ENCODE assay signal across 14 cellular contexts in genomic region chr6:31578058-31578457, GRCh38. TPM values are rescaled to one million over a fixed set of nuclear protein-coding genes. Genes with fewer than 3 reads are reported as not detected.
DNase-seq lines count a peak whose midpoint lies in the region; ATAC-seq and TF ChIP-seq lines count a peak whose summit lies in the region.
"Had no signal": no experiment of that assay in that cellular context is flagged by ENCODE, and none has a peak within 500 bp of the region (broad histone marks: within the 10 kb centered on the region; RNA-seq: fewer than 3 reads in every experiment).

No MANE protein-coding gene starts in this region.

- H3K36me3 Mint-ChIP-seq in T-cell (peaks cover 36% of the 10 kb centered on the region), endodermal cell (ENCODE audit: low read depth) (no peaks in the 10 kb centered on the region)

- no peak for ATAC-seq in T-cell (replicated peaks in 1 of 4)
- ATAC-seq in stimulated activated naive CD8-positive, alpha-beta T cell treated with anti-CD3 and anti-CD28 coated beads, Interleukin-15, amount 100 ng/mL, for 72 hours: no peak
- no peak for ATAC-seq in GM18505 (IDR thresholded peaks at IDR 0.05; ENCODE audit: unreplicated experiment)

- H3K4me3 ChIP-seq in endodermal cell (ENCODE audit: low read length): no peak overlapping the region

- no peak overlapping the region for H3K27ac ChIP-seq in endodermal cell (ENCODE audit: low read depth, low read length)

- H3K27ac Mint-ChIP-seq in T-cell: peak overlapping the region; percentile 94 to 98
- H3K27ac Mint-ChIP-seq in endodermal cell: no peak overlapping the region
- H3K27ac Mint-ChIP-seq in stimulated activated naive CD8-positive, alpha-beta T cell treated with anti-CD3 and anti-CD28 coated beads, Interleukin-15, amount 100 ng/mL, for 72 hours: no peak overlapping the region

- peak; percentile 39 for DNase-seq in stimulated activated CD4-positive, alpha-beta T cell treated with anti-CD3 and anti-CD28 coated beads, Interleukin-15, amount 100 ng/mL, for 24 hours
- no peak for DNase-seq in stimulated activated CD4-positive, alpha-beta T cell treated with anti-CD3 and anti-CD28 coated beads, Interleukin-4, amount 100 ng/mL, for 24 hours
- no peak for DNase-seq in T-cell
- peak; percentile 28 for DNase-seq in endodermal cell
- no peak for DNase-seq in stimulated activated naive CD8-positive, alpha-beta T cell treated with anti-CD3 and anti-CD28 coated beads, Interleukin-15, amount 100 ng/mL, for 72 hours
- no peak for DNase-seq in NCI-H2171 (lab: John Stamatoyannopoulos, UW)
- no peak for DNase-seq in HuH-7 (ENCODE audit: low spot score)
- DNase-seq: DMS79 treated with DMSO at 0.1 percent for 48 hours, NCI-H1694, NCI-H510A treated with DMSO at 0.1 percent for 48 hours, Peyer's patch had no signal

- TF ChIP-seq CTCF in endodermal cell (conservative IDR thresholded peaks at IDR 0.05): no peak

- no peaks in the 10 kb centered on the region for H3K9me3 Mint-ChIP-seq in T-cell
- no peaks in the 10 kb centered on the region for H3K9me3 Mint-ChIP-seq in endodermal cell
- H3K9me3 Mint-ChIP-seq in stimulated activated naive CD8-positive, alpha-beta T cell treated with anti-CD3 and anti-CD28 coated beads, Interleukin-15, amount 100 ng/mL, for 72 hours: no peaks in the 10 kb centered on the region

- no peaks in the 10 kb centered on the region for H3K9me3 ChIP-seq in endodermal cell (ENCODE audit: control insufficient read depth, low read length)
- H3K9me3 ChIP-seq: Peyer's patch had no signal

- peaks cover 6% of the 10 kb centered on the region for H3K4me1 ChIP-seq in endodermal cell (ENCODE audit: control insufficient read depth, insufficient read depth, low read length)

- H3K27me3 ChIP-seq in endodermal cell (ENCODE audit: control insufficient read depth, insufficient read depth, low read length, poor library complexity, severe bottlenecking): peaks cover 5% of the 10 kb centered on the region
- H3K27me3 ChIP-seq: Peyer's patch had no signal

- H3K4me3 Mint-ChIP-seq in T-cell: peak overlapping the region; percentile 97 to 100 (median 99)
- H3K4me3 Mint-ChIP-seq in endodermal cell: no peak overlapping the region
- peak overlapping the region; percentile 66 to 93 for H3K4me3 Mint-ChIP-seq in stimulated activated naive CD8-positive, alpha-beta T cell treated with anti-CD3 and anti-CD28 coated beads, Interleukin-15, amount 100 ng/mL, for 72 hours

- 85 to 97% methylated on average over 5 to 6 of the region's 6 CpGs for WGBS in endodermal cell (ENCODE audit: insufficient coverage in 1 of 2, insufficient read length in 1 of 2), 2 experiments

- CTCF ChIA-PET in T-cell (lab: Charles Lee): interaction anchor here (1.3 to 4.0 kb wide), 4 partner anchors 10 to 29 kb away, joined by 3 to 22 read pairs (median 9); no protein-coding TSS in a partner anchor

- POLR2A ChIA-PET in T-cell (lab: Charles Lee): interaction anchor here in 1 of 2 donors (0.6 kb wide), 1 partner anchor 1514 kb away, joined by 5 read pairs; no protein-coding TSS in a partner anchor

- H3K4me1 Mint-ChIP-seq in T-cell (peaks cover 76 to 90% (median 83%) of the 10 kb centered on the region in 3 donors), endodermal cell (peaks cover 20% of the 10 kb centered on the region)
- H3K4me1 Mint-ChIP-seq in stimulated activated naive CD8-positive, alpha-beta T cell treated with anti-CD3 and anti-CD28 coated beads, Interleukin-15, amount 100 ng/mL, for 72 hours: peaks cover 84% of the 10 kb centered on the region

- H3K36me3 ChIP-seq in endodermal cell (ENCODE audit: control insufficient read depth, insufficient read depth, low read length): no peaks in the 10 kb centered on the region
- H3K36me3 ChIP-seq: Peyer's patch had no signal

- H3K27me3 Mint-ChIP-seq in T-cell: no peaks in the 10 kb centered on the region
- peaks cover 49% of the 10 kb centered on the region for H3K27me3 Mint-ChIP-seq in endodermal cell (ENCODE audit: insufficient read depth)
- H3K27me3 Mint-ChIP-seq in stimulated activated naive CD8-positive, alpha-beta T cell treated with anti-CD3 and anti-CD28 coated beads, Interleukin-15, amount 100 ng/mL, for 72 hours: no peaks in the 10 kb centered on the region

- H3K9ac ChIP-seq in endodermal cell (ENCODE audit: extremely low read depth, low read length, poor library complexity, severe bottlenecking): no peak overlapping the region

- no peak for TF ChIP-seq POLR2A in GM18505 (IDR thresholded peaks at IDR 0.05; ENCODE audit: borderline replicate concordance, extremely low read depth, insufficient read depth, insufficient read length)

RNA-seq across cellular contexts. Expression of gene TNF, which starts 2.7 kb away (rescaled TPM):
- total RNA-seq in T-cell: 10 to 100 TPM; 13.8 to 28.0 (median 25.0) TPM
- total RNA-seq in endodermal cell: not detected
- not detected for polyA plus RNA-seq in endodermal cell (2013, experiment 1 of 2)
- polyA plus RNA-seq in endodermal cell (2013, experiment 2 of 2): not detected
- total RNA-seq: pulmonary artery endothelial cell had no signal

RNA-seq across cellular contexts. Expression of gene LTB, which starts 4.2 kb away (rescaled TPM):
- total RNA-seq in T-cell: 100 to 1,000 TPM; 398 to 926 (median 813) TPM
- total RNA-seq in endodermal cell: 1 to 10 TPM in 1 of 2 donors, not detected in 1; 1.3 TPM
- not detected for polyA plus RNA-seq in endodermal cell (2013, experiment 1 of 2)
- polyA plus RNA-seq in endodermal cell (2013, experiment 2 of 2): not detected

RNA-seq across cellular contexts. Expression of gene LTA, which starts 6.0 kb away (rescaled TPM):
- total RNA-seq in T-cell: 10 to 100 TPM; 12.5 to 23.9 (median 17.9) TPM
- total RNA-seq in endodermal cell: not detected
- polyA plus RNA-seq in endodermal cell (2013, experiment 1 of 2): 0.21 TPM
- polyA plus RNA-seq in endodermal cell (2013, experiment 2 of 2): not detected
- total RNA-seq: Peyer's patch had no signal

RNA-seq across cellular contexts. Expression of gene LST1, which starts 8.0 kb away (rescaled TPM):
- total RNA-seq in T-cell (10 to 100 TPM; 13.4 to 28.0 (median 20.4) TPM), endodermal cell (not detected)
- 1.5 TPM for polyA plus RNA-seq in endodermal cell (2013, experiment 1 of 2)
- not detected for polyA plus RNA-seq in endodermal cell (2013, experiment 2 of 2)

RNA-seq across cellular contexts. Expression of gene NCR3, which starts 14.7 kb away (rescaled TPM):
- total RNA-seq in T-cell (10 to 100 TPM; 13.6 to 38.0 (median 16.0) TPM), endodermal cell (not detected)
- polyA plus RNA-seq in endodermal cell (2013, experiment 1 of 2): not detected
- not detected for polyA plus RNA-seq in endodermal cell (2013, experiment 2 of 2)
- total RNA-seq: glomerular endothelial cell, Peyer's patch, pulmonary artery endothelial cell had no signal

Comparison
In these comparisons a context has a peak if more than half of its experiments do, and no peak if none do; other contexts are left out.
1. DNase-seq: peak in stimulated activated CD4-positive, alpha-beta T cell treated with anti-CD3 and anti-CD28 coated beads, Interleukin-15, amount 100 ng/mL, for 24 hours (single experiment) and endodermal cell (single experiment); none in stimulated activated CD4-positive, alpha-beta T cell treated with anti-CD3 and anti-CD28 coated beads, Interleukin-4, amount 100 ng/mL, for 24 hours (single experiment), T-cell (0 of 34), stimulated activated naive CD8-positive, alpha-beta T cell treated with anti-CD3 and anti-CD28 coated beads, Interleukin-15, amount 100 ng/mL, for 72 hours (0 of 2), NCI-H2171 (single experiment) and HuH-7 (single experiment).
2. H3K27ac Mint-ChIP-seq: peak in T-cell (2 of 2); none in endodermal cell (single experiment) and stimulated activated naive CD8-positive, alpha-beta T cell treated with anti-CD3 and anti-CD28 coated beads, Interleukin-15, amount 100 ng/mL, for 72 hours (0 of 2).
3. RNA of gene TNF, which starts 2.7 kb away (total RNA-seq): 13.8 to 28.0 TPM in T-cell; not detected in endodermal cell; every median in the first group is over 10 times any median in the second.
4. RNA of gene LTB, which starts 4.2 kb away (total RNA-seq): 398 to 926 TPM in T-cell; 1.3 TPM in endodermal cell; every median in the first group is over 100 times any median in the second.
5. RNA of gene LTA, which starts 6.0 kb away (total RNA-seq): 12.5 to 23.9 TPM in T-cell; not detected in endodermal cell; every median in the first group is over 10 times any median in the second.